1 cellular context compared by ENCODE assay signal in the genomic region with DNA sequence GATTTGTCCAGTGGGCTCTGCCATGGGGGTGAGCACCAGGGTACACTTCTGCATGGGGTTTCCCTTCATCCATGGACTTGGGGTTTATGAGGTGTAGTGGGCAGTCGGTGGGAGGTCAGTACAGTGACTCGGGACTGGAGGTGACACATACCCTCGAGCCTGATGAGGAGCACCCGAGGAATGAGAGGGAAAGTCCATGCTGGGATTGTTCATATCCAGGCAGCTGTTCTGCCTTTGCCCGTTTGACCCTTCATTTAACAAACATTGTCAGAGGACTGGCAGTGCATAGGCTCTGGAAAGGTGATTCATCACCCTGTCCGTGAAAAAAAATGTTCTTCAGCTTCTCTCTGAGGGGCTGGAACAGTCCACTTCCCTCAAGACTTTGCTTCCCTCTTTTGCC.
TF ChIP-seq lines count a peak whose summit lies in the region.

No MANE protein-coding gene starts in this region.

TF ChIP-seq in GM23338, 12 proteins besides CTCF, POLR2A, EP300 and RAD21 (continued from another document):
- TF ChIP-seq, protein P1, sequence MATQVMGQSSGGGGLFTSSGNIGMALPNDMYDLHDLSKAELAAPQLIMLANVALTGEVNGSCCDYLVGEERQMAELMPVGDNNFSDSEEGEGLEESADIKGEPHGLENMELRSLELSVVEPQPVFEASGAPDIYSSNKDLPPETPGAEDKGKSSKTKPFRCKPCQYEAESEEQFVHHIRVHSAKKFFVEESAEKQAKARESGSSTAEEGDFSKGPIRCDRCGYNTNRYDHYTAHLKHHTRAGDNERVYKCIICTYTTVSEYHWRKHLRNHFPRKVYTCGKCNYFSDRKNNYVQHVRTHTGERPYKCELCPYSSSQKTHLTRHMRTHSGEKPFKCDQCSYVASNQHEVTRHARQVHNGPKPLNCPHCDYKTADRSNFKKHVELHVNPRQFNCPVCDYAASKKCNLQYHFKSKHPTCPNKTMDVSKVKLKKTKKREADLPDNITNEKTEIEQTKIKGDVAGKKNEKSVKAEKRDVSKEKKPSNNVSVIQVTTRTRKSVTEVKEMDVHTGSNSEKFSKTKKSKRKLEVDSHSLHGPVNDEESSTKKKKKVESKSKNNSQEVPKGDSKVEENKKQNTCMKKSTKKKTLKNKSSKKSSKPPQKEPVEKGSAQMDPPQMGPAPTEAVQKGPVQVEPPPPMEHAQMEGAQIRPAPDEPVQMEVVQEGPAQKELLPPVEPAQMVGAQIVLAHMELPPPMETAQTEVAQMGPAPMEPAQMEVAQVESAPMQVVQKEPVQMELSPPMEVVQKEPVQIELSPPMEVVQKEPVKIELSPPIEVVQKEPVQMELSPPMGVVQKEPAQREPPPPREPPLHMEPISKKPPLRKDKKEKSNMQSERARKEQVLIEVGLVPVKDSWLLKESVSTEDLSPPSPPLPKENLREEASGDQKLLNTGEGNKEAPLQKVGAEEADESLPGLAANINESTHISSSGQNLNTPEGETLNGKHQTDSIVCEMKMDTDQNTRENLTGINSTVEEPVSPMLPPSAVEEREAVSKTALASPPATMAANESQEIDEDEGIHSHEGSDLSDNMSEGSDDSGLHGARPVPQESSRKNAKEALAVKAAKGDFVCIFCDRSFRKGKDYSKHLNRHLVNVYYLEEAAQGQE (IDR thresholded peaks at IDR 0.05; ENCODE audit: unreplicated experiment): no peak
